8 cellular contexts compared by ENCODE assay signal in the genomic region with DNA sequence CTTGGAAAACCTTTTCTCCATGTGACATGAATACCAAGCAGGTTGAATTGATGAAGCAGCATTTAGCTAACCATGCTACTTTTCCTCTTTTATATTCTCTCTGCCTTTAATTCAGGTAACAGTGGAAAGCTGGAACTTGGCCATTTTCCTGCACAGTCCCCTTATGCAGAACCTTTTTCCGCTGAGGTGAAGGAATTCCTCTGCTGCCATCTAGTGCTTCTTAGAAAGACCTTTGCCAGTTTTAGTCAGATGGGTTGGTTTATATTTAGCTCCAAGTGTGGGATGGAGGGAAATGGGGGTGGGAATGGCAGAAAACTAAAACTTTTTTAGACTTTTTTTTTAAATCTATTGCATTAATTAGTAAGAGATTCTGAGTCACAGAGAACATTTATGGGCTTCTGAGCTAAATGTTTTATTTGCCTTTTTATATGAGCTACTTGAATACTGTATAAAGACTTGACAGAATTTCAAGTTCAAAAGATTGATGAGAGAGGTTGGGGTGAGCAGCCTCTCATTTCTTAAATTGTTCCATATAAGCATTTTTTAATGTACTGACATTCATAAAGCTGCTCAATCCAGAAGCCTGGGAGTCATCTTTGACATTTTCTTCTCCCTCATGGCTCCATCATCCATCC.
DNase-seq lines count a peak whose midpoint lies in the region; ATAC-seq and TF ChIP-seq lines count a peak whose summit lies in the region.
"Had no signal": no experiment of that assay in that cellular context is flagged by ENCODE, and none has a peak within 500 bp of the region (broad histone marks: within the 10 kb centered on the region; RNA-seq: fewer than 3 reads in every experiment).

No MANE protein-coding gene starts in this region.

- H3K27ac Mint-ChIP-seq in nephron progenitor cell: no peak overlapping the region
- H3K27ac Mint-ChIP-seq: activated naive CD4-positive, alpha-beta T cell treated with anti-CD3 and anti-CD28 coated beads, Interleukin-2, amount 50 U/mL, for 24 hours had no signal

- ATAC-seq in esophagus mucosa (peak; percentile 44), HG03159 (IDR thresholded peaks at IDR 0.05; ENCODE audit: unreplicated experiment) (no peak)

- no peaks in the 10 kb centered on the region for H3K4me1 Mint-ChIP-seq in nephron progenitor cell
- H3K4me1 Mint-ChIP-seq: activated naive CD4-positive, alpha-beta T cell treated with anti-CD3 and anti-CD28 coated beads, Interleukin-2, amount 50 U/mL, for 24 hours had no signal

- H3K9me3 Mint-ChIP-seq in nephron progenitor cell: no peaks in the 10 kb centered on the region
- H3K9me3 Mint-ChIP-seq: activated naive CD4-positive, alpha-beta T cell treated with anti-CD3 and anti-CD28 coated beads, Interleukin-2, amount 50 U/mL, for 24 hours had no signal

- TF ChIP-seq CTCF in GM13977 (IDR thresholded peaks at IDR 0.05; ENCODE audit: extremely low read depth, insufficient read depth, missing control alignments) (peak; percentile 67), nephron progenitor cell (IDR thresholded peaks at IDR 0.05) (peak; percentile 57)

- no peaks in the 10 kb centered on the region for H3K27me3 Mint-ChIP-seq in nephron progenitor cell (ENCODE audit: low read depth, poor library complexity)
- H3K27me3 Mint-ChIP-seq: activated naive CD4-positive, alpha-beta T cell treated with anti-CD3 and anti-CD28 coated beads, Interleukin-2, amount 50 U/mL, for 24 hours had no signal

- in situ Hi-C loops in GM13977 (cut with MboI; ENCODE audit: low pct_unique_long_range_greater_than_20kb, low sequenced_read_pairs, unreplicated experiment): no loop called here

- no peak overlapping the region for H3K4me3 Mint-ChIP-seq in nephron progenitor cell
- H3K4me3 Mint-ChIP-seq: activated naive CD4-positive, alpha-beta T cell treated with anti-CD3 and anti-CD28 coated beads, Interleukin-2, amount 50 U/mL, for 24 hours had no signal

- DNase-seq in GM13977 (ENCODE audit: low spot score) (no peak), M059J (ENCODE audit: low read depth) (peak; percentile 91), RPMI7951 (ENCODE audit: low read depth) (peak; percentile 83), nephron progenitor cell (peak; percentile 12)
- DNase-seq in central memory CD4-positive, alpha-beta T cell: no peak

- H3K36me3 Mint-ChIP-seq in nephron progenitor cell (ENCODE audit: low read depth): no peaks in the 10 kb centered on the region
- H3K36me3 Mint-ChIP-seq: activated naive CD4-positive, alpha-beta T cell treated with anti-CD3 and anti-CD28 coated beads, Interleukin-2, amount 50 U/mL, for 24 hours had no signal

Comparison
In these comparisons a context has a peak if more than half of its experiments do, and no peak if none do; other contexts are left out.
1. DNase-seq: peak in M059J (single experiment), RPMI7951 (single experiment) and nephron progenitor cell (single experiment); none in GM13977 (single experiment) and central memory CD4-positive, alpha-beta T cell (single experiment).